In genomic region chr17:78616946-78617345, GRCh38 we compare ENCODE assay signal across 1 cellular context.
A peak's percentile ranks its signal among the peaks of the same experiment; 100 is the strongest.
TF ChIP-seq lines count a peak whose summit lies in the region.

No MANE protein-coding gene starts in this region.

TF ChIP-seq in K562, 482 proteins besides CTCF, POLR2A, EP300 and RAD21:
- TF ChIP-seq SIRT6 (IDR thresholded peaks at IDR 0.05; ENCODE audit: low read depth, low read length) (no peak), CTCFL (IDR thresholded peaks at IDR 0.05; ENCODE audit: borderline replicate concordance, insufficient read depth, low read depth, low read length, poor library complexity, severe bottlenecking) (peak; percentile 9)
